8 cellular contexts compared by ENCODE assay signal in genomic region chr6:152301021-152301805, GRCh38.
DNase-seq lines count a peak whose midpoint lies in the region; ATAC-seq, FAIRE-seq and TF ChIP-seq lines count a peak whose summit lies in the region.

No MANE protein-coding gene starts in this region.

- ATAC-seq in CD4-positive, CD25-positive, alpha-beta regulatory T cell (ENCODE audit: low read depth in 2 of 2): peak; percentile 35 to 42
- ATAC-seq in GM19467 (IDR thresholded peaks at IDR 0.05; ENCODE audit: unreplicated experiment) (peak; percentile 26), HG03575 (IDR thresholded peaks at IDR 0.05; ENCODE audit: extremely low read depth, insufficient number of reproducible peaks, low FRiP score, unreplicated experiment) (peak; percentile 19)

- H3K9me3 ChIP-seq in CD4-positive, CD25-positive, alpha-beta regulatory T cell (ENCODE audit: control insufficient read depth in 2 of 2, low read length in 2 of 2): no peaks in the 10 kb centered on the region
- no peaks in the 10 kb centered on the region for H3K9me3 ChIP-seq in mesenchymal stem cell (ENCODE audit: control insufficient read depth, low read length)

- H2AK5ac ChIP-seq in mesenchymal stem cell (ENCODE audit: low read length, severe bottlenecking): no peak overlapping the region

- H3K9ac ChIP-seq in mesenchymal stem cell (ENCODE audit: low read length): peak overlapping the region; percentile 93

- H3K14ac ChIP-seq in mesenchymal stem cell (ENCODE audit: low read length in 2 of 2): no peak overlapping the region

- FAIRE-seq in bronchial epithelial cell (lab: Jason Lieb, UNC): no peak

- peaks cover 8% of the 10 kb centered on the region for H3K79me1 ChIP-seq in mesenchymal stem cell (replicated peaks; ENCODE audit: low read length, poor library complexity, severe bottlenecking)

- peak in 1 of 3 donors; percentile 81 for DNase-seq in CD4-positive, CD25-positive, alpha-beta regulatory T cell
- peak; percentile 48 for DNase-seq in bronchial epithelial cell (ENCODE audit: low read depth)
- no peak for DNase-seq in mesenchymal stem cell
- no peak for DNase-seq in effector CD8-positive, alpha-beta T cell (lab: John Stamatoyannopoulos, UW)
- DNase-seq in stimulated activated CD4-positive, alpha-beta T cell treated with anti-CD3 and anti-CD28 coated beads, Interleukin-15, amount 100 ng/mL, for 24 hours: no peak
- no peak for DNase-seq in T1000 (lab: John Stamatoyannopoulos, UW)

- H3K23ac ChIP-seq in mesenchymal stem cell (ENCODE audit: low read length in 2 of 2): no peak overlapping the region

- H2AFZ ChIP-seq in mesenchymal stem cell (ENCODE audit: low read depth, low read length): peak overlapping the region; percentile 60

- WGBS in mesenchymal stem cell: 14% methylated on average over 7 of the region's 9 CpGs

- peak overlapping the region; percentile 71 to 92 for H3K18ac ChIP-seq in mesenchymal stem cell (ENCODE audit: low read depth in 1 of 2, low read length in 2 of 2)

- peak overlapping the region; percentile 85 for H3K27ac ChIP-seq in CD4-positive, CD25-positive, alpha-beta regulatory T cell (ENCODE audit: insufficient read depth, low read length, poor library complexity, severe bottlenecking)
- peak overlapping the region; percentile 71 for H3K27ac ChIP-seq in mesenchymal stem cell (ENCODE audit: low read length, poor library complexity, severe bottlenecking)

- peaks cover 2% of the 10 kb centered on the region for H3K36me3 ChIP-seq in CD4-positive, CD25-positive, alpha-beta regulatory T cell (ENCODE audit: control insufficient read depth, insufficient read depth, low read length)
- no peaks in the 10 kb centered on the region for H3K36me3 ChIP-seq in bronchial epithelial cell (ENCODE audit: control insufficient read depth, insufficient read depth, low read length)
- peaks cover 3 to 30% of the 10 kb centered on the region in 2 experiments for H3K36me3 ChIP-seq in mesenchymal stem cell (ENCODE audit: control insufficient read depth in 1 of 2, insufficient read depth in 2 of 2, low read depth in 1 of 2, low read length in 2 of 2)

- H3K27me3 Mint-ChIP-seq in CD4-positive, CD25-positive, alpha-beta regulatory T cell: no peaks in the 10 kb centered on the region

- H3K4me3 ChIP-seq in CD4-positive, CD25-positive, alpha-beta regulatory T cell (ENCODE audit: low read depth, low read length): peak overlapping the region; percentile 97
- peak overlapping the region; percentile 52 for H3K4me3 ChIP-seq in bronchial epithelial cell (ENCODE audit: low read depth, low read length)
- peak overlapping the region; percentile 65 to 93 for H3K4me3 ChIP-seq in mesenchymal stem cell (ENCODE audit: insufficient read depth in 1 of 2, low read depth in 1 of 2, low read length in 2 of 2)

- peak overlapping the region; percentile 45 for H2BK120ac ChIP-seq in mesenchymal stem cell (ENCODE audit: low read depth, low read length)

- H3K4me2 ChIP-seq in mesenchymal stem cell (ENCODE audit: low read length, poor library complexity, severe bottlenecking): peak overlapping the region; percentile 72

- TF ChIP-seq CTCF in bronchial epithelial cell (IDR thresholded peaks at IDR 0.05; ENCODE audit: insufficient read depth, low read length, severe bottlenecking): no peak

- no peak overlapping the region for H2BK5ac ChIP-seq in mesenchymal stem cell (ENCODE audit: low read depth, low read length, poor library complexity, severe bottlenecking)

- peak overlapping the region; percentile 88 for H2BK15ac ChIP-seq in mesenchymal stem cell (ENCODE audit: low read depth, poor library complexity, severe bottlenecking)

- peaks cover 9% of the 10 kb centered on the region for H3K36me3 Mint-ChIP-seq in CD4-positive, CD25-positive, alpha-beta regulatory T cell

- H3K9me3 Mint-ChIP-seq in CD4-positive, CD25-positive, alpha-beta regulatory T cell: no peaks in the 10 kb centered on the region

- H4K91ac ChIP-seq in mesenchymal stem cell (ENCODE audit: low read length): peak overlapping the region; percentile 88

- H3K4ac ChIP-seq in mesenchymal stem cell (ENCODE audit: low read depth in 1 of 2, low read length in 2 of 2): peak overlapping the region; percentile 54 to 82

- H3K27ac Mint-ChIP-seq in CD4-positive, CD25-positive, alpha-beta regulatory T cell: peak overlapping the region; percentile 97 to 98 (median 98)

- no peaks in the 10 kb centered on the region for H3K27me3 ChIP-seq in CD4-positive, CD25-positive, alpha-beta regulatory T cell (ENCODE audit: control insufficient read depth, insufficient read depth, low read length)
- H3K27me3 ChIP-seq in bronchial epithelial cell (ENCODE audit: control insufficient read depth, insufficient read depth, low read length): no peaks in the 10 kb centered on the region
- no peaks in the 10 kb centered on the region for H3K27me3 ChIP-seq in mesenchymal stem cell (ENCODE audit: control insufficient read depth in 1 of 2, insufficient read depth in 1 of 2, low read length in 2 of 2)

- peaks cover 40% of the 10 kb centered on the region for H3K4me1 ChIP-seq in CD4-positive, CD25-positive, alpha-beta regulatory T cell (ENCODE audit: control insufficient read depth, insufficient read depth, low read length, poor library complexity, severe bottlenecking)
- peaks cover 9% of the 10 kb centered on the region for H3K4me1 ChIP-seq in mesenchymal stem cell (ENCODE audit: control insufficient read depth, insufficient read depth, low read depth, low read length)

- peak overlapping the region; percentile 96 to 100 (median 100) for H3K4me3 Mint-ChIP-seq in CD4-positive, CD25-positive, alpha-beta regulatory T cell

- H4K8ac ChIP-seq in mesenchymal stem cell (ENCODE audit: low read length): peak overlapping the region; percentile 92

- H3K4me1 Mint-ChIP-seq in CD4-positive, CD25-positive, alpha-beta regulatory T cell: peaks cover 30 to 50% (median 39%) of the 10 kb centered on the region in 4 donors

- peak overlapping the region; percentile 2 to 79 for H2BK12ac ChIP-seq in mesenchymal stem cell (ENCODE audit: low read length in 2 of 2)
